10 cellular contexts compared by ENCODE assay signal in the genomic region with DNA sequence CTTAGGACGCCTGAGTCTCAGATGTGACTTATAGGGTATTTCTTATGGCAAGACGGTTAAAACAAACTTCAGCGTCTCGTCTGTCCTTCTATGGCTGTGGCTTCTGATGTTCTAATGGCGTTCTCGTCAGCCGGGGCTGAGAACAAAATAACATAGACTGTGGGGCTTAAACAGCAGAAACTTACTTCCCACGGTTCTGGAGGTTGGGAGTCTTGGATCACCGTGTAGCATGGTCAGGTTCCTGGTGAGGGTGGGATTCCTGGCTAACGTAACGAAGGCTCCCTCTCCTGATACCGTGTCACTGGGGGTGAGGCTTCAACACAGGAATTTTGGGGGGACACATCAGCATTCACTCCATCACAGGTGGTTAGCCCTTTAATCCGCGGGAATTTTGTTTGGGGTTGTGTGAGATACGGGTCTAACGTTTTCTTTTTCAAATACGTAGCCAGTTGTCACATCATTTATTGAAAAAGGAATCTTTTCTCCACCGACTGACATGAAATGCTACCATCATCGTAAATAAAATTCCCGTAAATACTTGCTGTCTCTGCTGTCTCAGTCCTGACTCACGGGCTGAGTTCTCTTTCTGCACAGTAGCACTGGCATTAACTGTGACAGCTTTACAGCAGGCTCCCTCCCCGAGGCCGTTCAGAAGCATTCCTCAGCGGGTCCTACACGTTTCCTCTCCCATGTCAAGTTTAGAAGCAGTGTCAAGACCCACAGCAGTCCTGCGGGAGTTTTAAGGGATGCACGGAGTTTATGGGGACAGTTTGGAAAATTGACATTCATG. TPM values are rescaled to one million over a fixed set of nuclear protein-coding genes. Genes with fewer than 3 reads are reported as not detected.
DNase-seq lines count a peak whose midpoint lies in the region; ATAC-seq and TF ChIP-seq lines count a peak whose summit lies in the region.
"Had no signal": no experiment of that assay in that cellular context is flagged by ENCODE, and none has a peak within 500 bp of the region (broad histone marks: within the 10 kb centered on the region; RNA-seq: fewer than 3 reads in every experiment).

No MANE protein-coding gene starts in this region.

- no peak for TF ChIP-seq CTCF in Caco-2 (IDR thresholded peaks at IDR 0.05; ENCODE audit: insufficient read depth in 1 of 2, low read depth in 1 of 2, low read length in 1 of 2, severe bottlenecking in 1 of 2, unreplicated experiment in 1 of 2)
- TF ChIP-seq CTCF in WI38 (IDR thresholded peaks at IDR 0.05; ENCODE audit: low read depth, low read length) = no peak
- TF ChIP-seq CTCF in fibroblast of villous mesenchyme (IDR thresholded peaks at IDR 0.05; ENCODE audit: insufficient read depth, low read depth, low read length) = no peak

- H3K4me3 ChIP-seq in Caco-2 (ENCODE audit: low read depth, low read length) (no peak overlapping the region), WI38 (ENCODE audit: low read depth, low read length) (0 out of 2 replicates have a peak overlapping the region, but pooled peaks have one; percentile 8), fibroblast of villous mesenchyme (ENCODE audit: low read depth, low read length) (peak overlapping the region; percentile 13), rectal smooth muscle tissue (ENCODE audit: low read length) (no peak overlapping the region)

- H3K4me3 Mint-ChIP-seq in Caco-2 (ENCODE audit: unreplicated experiment) = no peak overlapping the region

- H3K27ac Mint-ChIP-seq in Caco-2 (ENCODE audit: unreplicated experiment) = peak overlapping the region; percentile 85

- intact Hi-C loops in Caco-2 (cut with micrococcal nuclease; ENCODE audit: unreplicated experiment) = no loop called here

- CTCF ChIA-PET in Caco-2 (lab: Charles Lee) = no interaction called here

- TSS peak; percentile 20 for BruUV-seq in Caco-2 (replicated peaks; lab: Mats Ljungman, UMichigan)

- peaks cover 46% of the 10 kb centered on the region for H3K4me1 ChIP-seq in Caco-2
- H3K4me1 ChIP-seq in rectal smooth muscle tissue (ENCODE audit: control insufficient read depth, insufficient read depth, low read length) = peaks cover 42% of the 10 kb centered on the region

- no peaks in the 10 kb centered on the region for H3K9me3 Mint-ChIP-seq in Caco-2 (ENCODE audit: unreplicated experiment)

- H3K4me1 Mint-ChIP-seq in Caco-2 (ENCODE audit: low read depth, unreplicated experiment) = peaks cover 18% of the 10 kb centered on the region

- H3K36me3 ChIP-seq in Caco-2 (ENCODE audit: control insufficient read depth, insufficient read depth, low read length) = no peaks in the 10 kb centered on the region
- no peaks in the 10 kb centered on the region for H3K36me3 ChIP-seq in rectal smooth muscle tissue (ENCODE audit: control insufficient read depth, insufficient read depth, low read length)

- no peaks in the 10 kb centered on the region for H3K27me3 ChIP-seq in Caco-2 (replicated peaks; ENCODE audit: control insufficient read depth, insufficient read depth, low read length)
- no peaks in the 10 kb centered on the region for H3K27me3 ChIP-seq in rectal smooth muscle tissue (ENCODE audit: control insufficient read depth, insufficient read depth, low read length)

- 0 out of 2 replicates have a peak, but pooled peaks cover 3% of the 10 kb centered on the region for H3K9me3 ChIP-seq in Caco-2

- H3K9ac ChIP-seq in rectal smooth muscle tissue (ENCODE audit: low read length) = no peak overlapping the region

- POLR2A ChIA-PET in Caco-2 (lab: Charles Lee) = no interaction called here

- no peak for DNase-seq in Caco-2
- DNase-seq in fibroblast of villous mesenchyme (ENCODE audit: low read depth) = peak; percentile 100
- DNase-seq in pons (ENCODE audit: low spot score) = no peak
- DNase-seq in inferior parietal cortex (ENCODE audit: extremely low spot score) = no peak
- DNase-seq: glutamatergic neuron; stimulated activated CD4-positive, alpha-beta T cell treated with anti-CD3 and anti-CD28 coated beads, Interleukin-2, amount 100 ng/mL, for 24 hours had no signal

- no peak for ATAC-seq in GM21619 (IDR thresholded peaks at IDR 0.05; ENCODE audit: unreplicated experiment)
- ATAC-seq in esophagus mucosa = no peak

- H3K27ac ChIP-seq in rectal smooth muscle tissue (ENCODE audit: low read depth, low read length) = peak overlapping the region; percentile 94

- H3K36me3 Mint-ChIP-seq in Caco-2 (ENCODE audit: insufficient read depth, unreplicated experiment) = peaks cover 11% of the 10 kb centered on the region

- H3K27me3 Mint-ChIP-seq in Caco-2 (ENCODE audit: insufficient read depth, unreplicated experiment) = no peaks in the 10 kb centered on the region

RNA-seq across cellular contexts. Expression of gene POFUT2, which starts 8.1 kb away (rescaled TPM):
- total RNA-seq in Caco-2 (2022) = 32.0 and 36.5 TPM in 2 replicates
- 43.8 and 60.0 TPM in 2 replicates for total RNA-seq in fibroblast of villous mesenchyme
- total RNA-seq in esophagus mucosa = 6.2 TPM

Comparison
In these comparisons a context has a peak if more than half of its experiments do, and no peak if none do; other contexts are left out.
1. H3K4me3 ChIP-seq: peak in WI38 (single experiment) and fibroblast of villous mesenchyme (single experiment); none in Caco-2 (single experiment) and rectal smooth muscle tissue (single experiment).